ENCODE assay signal across 1 cellular context in the genomic region with DNA sequence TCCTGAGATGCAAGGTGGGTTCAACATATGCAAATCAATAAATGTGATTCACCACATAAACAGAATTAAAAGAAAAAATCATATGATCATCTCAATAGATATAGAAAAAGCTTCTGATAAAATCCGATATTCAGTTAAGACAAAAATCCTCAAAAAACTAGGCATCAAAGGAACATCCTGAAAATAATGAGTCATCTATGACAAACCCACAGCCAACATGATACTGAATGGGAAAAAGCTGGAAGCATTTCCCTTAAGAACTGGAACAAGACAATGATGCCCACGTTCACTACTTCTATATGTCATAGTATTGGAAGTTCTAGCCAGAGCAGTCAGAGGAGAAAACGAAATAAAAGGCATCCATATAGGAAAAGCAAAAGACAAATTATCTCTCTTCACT.
A peak's percentile ranks its signal among the peaks of the same experiment; 100 is the strongest.
TF ChIP-seq lines count a peak whose summit lies in the region.

No MANE protein-coding gene starts in this region.

TF ChIP-seq in K562, 482 proteins besides CTCF, POLR2A, EP300 and RAD21 (continued from another document):
- TF ChIP-seq, protein P1, sequence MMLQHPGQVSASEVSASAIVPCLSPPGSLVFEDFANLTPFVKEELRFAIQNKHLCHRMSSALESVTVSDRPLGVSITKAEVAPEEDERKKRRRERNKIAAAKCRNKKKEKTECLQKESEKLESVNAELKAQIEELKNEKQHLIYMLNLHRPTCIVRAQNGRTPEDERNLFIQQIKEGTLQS (IDR thresholded peaks at IDR 0.05): peak; percentile 63; the same call in 1 of the 2 replicates
- TF ChIP-seq, protein P1 (CRISPR knock-in tag; conservative IDR thresholded peaks at IDR 0.05): no peak
- TF ChIP-seq ZSCAN29 (IDR thresholded peaks at IDR 0.05): no peak
- TF ChIP-seq C11orf30 (IDR thresholded peaks at IDR 0.05; ENCODE audit: low read depth): 0 out of 2 replicates have a peak, but pooled peaks have one; percentile 10
- TF ChIP-seq NFE2 (IDR thresholded peaks at IDR 0.05; ENCODE audit: low read depth): 0 out of 2 replicates have a peak, but pooled peaks have one; percentile 10
- TF ChIP-seq FOSL1 (tag; conservative IDR thresholded peaks at IDR 0.05): peak; percentile 88
- TF ChIP-seq, protein P2, sequence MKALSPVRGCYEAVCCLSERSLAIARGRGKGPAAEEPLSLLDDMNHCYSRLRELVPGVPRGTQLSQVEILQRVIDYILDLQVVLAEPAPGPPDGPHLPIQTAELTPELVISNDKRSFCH (CRISPR knock-in tag; IDR thresholded peaks at IDR 0.05): no peak
- TF ChIP-seq, protein P2 (tag; IDR thresholded peaks at IDR 0.05): 0 out of 2 replicates have a peak, but pooled peaks have one; percentile 30
